ENCODE assay signal across 14 cellular contexts in genomic region chr10:104139221-104139620, GRCh38. TPM values are rescaled to one million over a fixed set of nuclear protein-coding genes. Genes with fewer than 3 reads are reported as not detected.
A peak's percentile ranks its signal among the peaks of the same experiment; 100 is the strongest.
DNase-seq lines count a peak whose midpoint lies in the region; ATAC-seq and TF ChIP-seq lines count a peak whose summit lies in the region.
"Had no signal": no experiment of that assay in that cellular context is flagged by ENCODE, and none has a peak within 500 bp of the region (broad histone marks: within the 10 kb centered on the region; RNA-seq: fewer than 3 reads in every experiment).

No MANE protein-coding gene starts in this region.

- no peak overlapping the region for H2AFZ ChIP-seq in SU-DHL-6 (ENCODE audit: low read depth, low read length, severe bottlenecking)

- H3K4me2 ChIP-seq in SU-DHL-6 (ENCODE audit: low read depth, low read length, poor library complexity, severe bottlenecking): no peak overlapping the region

- TF ChIP-seq CTCF in SU-DHL-6 (IDR thresholded peaks at IDR 0.05; ENCODE audit: insufficient read depth, low read length, poor library complexity, severe bottlenecking) (peak; percentile 60), right lobe of liver (IDR thresholded peaks at IDR 0.05) (peak in 3 of 4 donors; percentile 15 to 21 (median 15))

- peak; percentile 3 for DNase-seq in DMS 273 (lab: John Stamatoyannopoulos, UW; ENCODE audit: unreplicated experiment)
- no peak for DNase-seq in DMS 273 treated with DMSO at 0.1 percent for 48 hours (lab: John Stamatoyannopoulos, UW)
- peak; percentile 23 for DNase-seq in HCEC 1CT
- no peak for DNase-seq in right lobe of liver
- no peak for DNase-seq in cerebellar cortex (ENCODE audit: low spot score)
- DNase-seq in GDM1 (lab: John Stamatoyannopoulos, UW): no peak
- DNase-seq in activated CD4-positive, alpha-beta memory T cell treated with anti-CD3 and anti-CD28 coated beads for 36 hours: no peak
- DNase-seq: 8988T; activated gamma-delta T cell treated with Interleukin-2 at 50 U/mL for 16 hours; effector CD4-positive, alpha-beta T cell; kidney glomerular epithelial cell; T1000 had no signal

- H3F3A ChIP-seq in SU-DHL-6 (ENCODE audit: insufficient read depth): no peaks in the 10 kb centered on the region

- H3K27me3 ChIP-seq in SU-DHL-6 (ENCODE audit: low read length): no peaks in the 10 kb centered on the region
- no peaks in the 10 kb centered on the region for H3K27me3 ChIP-seq in right lobe of liver

- H3K4me1 ChIP-seq in right lobe of liver: no peaks in the 10 kb centered on the region
- H3K4me1 ChIP-seq: HAP-1 had no signal

- H4K20me1 ChIP-seq in SU-DHL-6 (ENCODE audit: low read depth, low read length): no peaks in the 10 kb centered on the region

- H3K4me1 Mint-ChIP-seq in activated CD4-positive, alpha-beta memory T cell treated with anti-CD3 and anti-CD28 coated beads for 36 hours (ENCODE audit: low read depth): no peaks in the 10 kb centered on the region

- H3K27me3 Mint-ChIP-seq in activated CD4-positive, alpha-beta memory T cell treated with anti-CD3 and anti-CD28 coated beads for 36 hours: peaks cover 5% of the 10 kb centered on the region

- H3K9me3 Mint-ChIP-seq in activated CD4-positive, alpha-beta memory T cell treated with anti-CD3 and anti-CD28 coated beads for 36 hours: no peaks in the 10 kb centered on the region

- no peaks in the 10 kb centered on the region for H3K79me2 ChIP-seq in SU-DHL-6 (ENCODE audit: insufficient read depth, low read length)

- H3K4me3 Mint-ChIP-seq in activated CD4-positive, alpha-beta memory T cell treated with anti-CD3 and anti-CD28 coated beads for 36 hours: no peak overlapping the region

- H3K27ac Mint-ChIP-seq in activated CD4-positive, alpha-beta memory T cell treated with anti-CD3 and anti-CD28 coated beads for 36 hours: no peak overlapping the region

- 61% methylated on average over 5 of the region's 5 CpGs for WGBS in right lobe of liver (ENCODE audit: insufficient coverage, low coverage, low lambda C conversion rate, missing lambda C conversion rate)

- H3K9ac ChIP-seq in SU-DHL-6 (ENCODE audit: low read length): no peak overlapping the region

- H3K9me3 ChIP-seq in SU-DHL-6 (ENCODE audit: insufficient read depth, low read length): no peaks in the 10 kb centered on the region
- H3K9me3 ChIP-seq in right lobe of liver: no peaks in the 10 kb centered on the region
- H3K9me3 ChIP-seq: HAP-1 had no signal

- POLR2A ChIA-PET in activated CD4-positive, alpha-beta memory T cell treated with anti-CD3 and anti-CD28 coated beads for 36 hours (lab: Charles Lee): no interaction called here

- H3K4me3 ChIP-seq in SU-DHL-6 (ENCODE audit: insufficient read depth, low read length, poor library complexity, severe bottlenecking) (no peak overlapping the region), right lobe of liver (no peak overlapping the region)
- H3K4me3 ChIP-seq: HAP-1 had no signal

- no peaks in the 10 kb centered on the region for H3K36me3 Mint-ChIP-seq in activated CD4-positive, alpha-beta memory T cell treated with anti-CD3 and anti-CD28 coated beads for 36 hours

- intact Hi-C loops in right lobe of liver (cut with DNase I): no loop called here
- intact Hi-C loops in activated CD4-positive, alpha-beta memory T cell treated with anti-CD3 and anti-CD28 coated beads for 36 hours (cut with micrococcal nuclease): no loop called here

- no peak for TF ChIP-seq POLR2A in right lobe of liver (IDR thresholded peaks at IDR 0.05)

- no peaks in the 10 kb centered on the region for H3K36me3 ChIP-seq in SU-DHL-6 (ENCODE audit: low read length)
- no peaks in the 10 kb centered on the region for H3K36me3 ChIP-seq in right lobe of liver
- H3K36me3 ChIP-seq: HAP-1 had no signal

- CTCF ChIA-PET in activated CD4-positive, alpha-beta memory T cell treated with anti-CD3 and anti-CD28 coated beads for 36 hours (lab: Charles Lee): interaction anchor here (0.6 to 2.1 kb wide), 3 partner anchors 18 to 249 kb away, joined by 3 to 7 read pairs (median 4); partner anchors contain the start of gene SFR1

- no peaks in the 10 kb centered on the region for H3K9me2 ChIP-seq in SU-DHL-6 (replicated peaks; ENCODE audit: insufficient read depth, low read length)

- no peak for ATAC-seq in right lobe of liver

- H3K27ac ChIP-seq in SU-DHL-6 (ENCODE audit: low read depth, low read length) (no peak overlapping the region), right lobe of liver (no peak overlapping the region)

RNA-seq across cellular contexts. Expression of gene SFR1, which starts 17.2 kb away (rescaled TPM):
- total RNA-seq in right lobe of liver: 1 to 10 TPM; 1.2 to 3.5 (median 1.7) TPM
- total RNA-seq in activated CD4-positive, alpha-beta memory T cell treated with anti-CD3 and anti-CD28 coated beads for 36 hours: 10 to 100 TPM; 16.8 to 19.2 TPM

RNA-seq across cellular contexts. Expression of gene COL17A1, which starts 53.5 kb away (rescaled TPM):
- under 1 TPM in 2 of 6 experiments, not detected in 4; 0.11 to 0.12 TPM for total RNA-seq in right lobe of liver
- not detected for total RNA-seq in activated CD4-positive, alpha-beta memory T cell treated with anti-CD3 and anti-CD28 coated beads for 36 hours

Comparison
In these comparisons a context has a peak if more than half of its experiments do, and no peak if none do; other contexts are left out.
1. DNase-seq: peak in DMS 273 (single experiment) and HCEC 1CT (single experiment); none in DMS 273 treated with DMSO at 0.1 percent for 48 hours (single experiment), right lobe of liver (0 of 3), cerebellar cortex (single experiment), GDM1 (single experiment) and activated CD4-positive, alpha-beta memory T cell treated with anti-CD3 and anti-CD28 coated beads for 36 hours (single experiment).